12 cellular contexts compared by ENCODE assay signal in genomic region chr2:157487747-157488146, GRCh38.
"Had no signal": no experiment of that assay in that cellular context is flagged by ENCODE, and none has a peak within 500 bp of the region (broad histone marks: within the 10 kb centered on the region; RNA-seq: fewer than 3 reads in every experiment).

No MANE protein-coding gene starts in this region.

- H3K27ac Mint-ChIP-seq: activated B cell treated with CpG ODN at 0.5 μM for 24 hours had no signal

- H3K4me3 Mint-ChIP-seq: activated B cell treated with CpG ODN at 0.5 μM for 24 hours; activated CD4-positive, alpha-beta memory T cell treated with anti-CD3 and anti-CD28 coated beads for 36 hours had no signal

- H3K9me3 Mint-ChIP-seq: activated B cell treated with CpG ODN at 0.5 μM for 24 hours; activated CD4-positive, alpha-beta memory T cell treated with anti-CD3 and anti-CD28 coated beads for 36 hours had no signal

- DNase-seq: activated B cell treated with CpG ODN at 0.5 μM for 24 hours; activated CD4-positive, alpha-beta memory T cell treated with anti-CD3 and anti-CD28 coated beads for 36 hours; activated CD8-positive, alpha-beta memory T cell treated with anti-CD3 and anti-CD28 coated beads, Interleukin-2, amount 50 U/mL, for 4 hours; amniotic stem cell; body of pancreas; central memory CD4-positive, alpha-beta T cell; effector CD8-positive, alpha-beta T cell; hippocampal formation; kidney glomerular epithelial cell; posterior cingulate gyrus; substantia nigra; transverse colon had no signal

- H3K27me3 Mint-ChIP-seq: activated B cell treated with CpG ODN at 0.5 μM for 24 hours; activated CD4-positive, alpha-beta memory T cell treated with anti-CD3 and anti-CD28 coated beads for 36 hours had no signal

- H3K36me3 Mint-ChIP-seq: activated CD4-positive, alpha-beta memory T cell treated with anti-CD3 and anti-CD28 coated beads for 36 hours had no signal
